ENCODE assay signal across 24 cellular contexts in the genomic region with DNA sequence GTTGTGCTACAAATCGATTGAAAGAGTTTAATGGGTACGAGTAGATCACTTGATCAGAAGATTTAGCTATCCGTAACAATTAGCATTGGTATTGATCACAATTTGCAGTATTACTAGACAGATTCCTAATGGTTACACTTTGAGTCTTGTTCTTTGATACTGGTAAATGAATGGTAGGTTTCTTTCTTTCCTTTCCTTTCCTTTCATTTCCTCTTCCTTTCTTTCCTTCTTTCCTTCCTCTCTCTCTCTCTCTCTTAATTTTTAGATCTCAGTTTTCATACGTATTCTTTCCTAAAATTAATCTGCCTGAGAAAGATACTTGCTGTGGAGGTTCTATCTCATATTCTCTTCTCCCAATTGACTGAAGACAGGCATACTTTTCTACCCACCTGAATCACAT. TPM values are rescaled to one million over a fixed set of nuclear protein-coding genes. Genes with fewer than 3 reads are reported as not detected.
DNase-seq lines count a peak whose midpoint lies in the region; ATAC-seq and TF ChIP-seq lines count a peak whose summit lies in the region.
"Had no signal": no experiment of that assay in that cellular context is flagged by ENCODE, and none has a peak within 500 bp of the region (broad histone marks: within the 10 kb centered on the region; RNA-seq: fewer than 3 reads in every experiment).

No MANE protein-coding gene starts in this region.

- H3K36me3 Mint-ChIP-seq in brain (peaks cover 15% of the 10 kb centered on the region), type B pancreatic cell (peaks cover 15% of the 10 kb centered on the region)

- POLR2A ChIA-PET in HEK293 (lab: Yijun Ruan, JAX), result no interaction called here

- H3K4me1 ChIP-seq in HEK293 (ENCODE audit: control insufficient read depth, insufficient read depth, low read length), result peaks cover 27% of the 10 kb centered on the region
- peaks cover 0 to 17% (median 10%) of the 10 kb centered on the region in 4 donors for H3K4me1 ChIP-seq in liver (ENCODE audit: control insufficient read depth in 4 of 4, insufficient read depth in 4 of 4, low read length in 3 of 4)

- no peak for TF ChIP-seq RAD21 in liver (IDR thresholded peaks at IDR 0.05)

- no peaks in the 10 kb centered on the region for H3K27me3 ChIP-seq in liver (ENCODE audit: control insufficient read depth in 4 of 4, insufficient read depth in 4 of 4, low read length in 3 of 4)

- no peak overlapping the region for H3K4me3 Mint-ChIP-seq in brain
- H3K4me3 Mint-ChIP-seq in type B pancreatic cell, result peak overlapping the region; percentile 25
- H3K4me3 Mint-ChIP-seq: B cell; CD14-positive monocyte; CD8-positive, alpha-beta memory T cell had no signal

- TF ChIP-seq CTCF in HEK293 (tag by site-specific recombination; IDR thresholded peaks at IDR 0.05) (no peak), brain (conservative IDR thresholded peaks at IDR 0.05) (no peak), liver (IDR thresholded peaks at IDR 0.05; ENCODE audit: low read depth, low read length, missing input control) (no peak), type B pancreatic cell (conservative IDR thresholded peaks at IDR 0.05) (no peak)

- H3K9ac ChIP-seq in liver (ENCODE audit: low read depth in 1 of 2, low read length in 2 of 2), result no peak overlapping the region

- 51% methylated on average over 4 of the region's 4 CpGs for WGBS in liver

- CTCF ChIA-PET in HEK293 (lab: Yijun Ruan, JAX), result interaction anchor here (0.5 to 3.3 kb wide), 4 partner anchors 16 to 58 kb away, joined by 3 to 17 read pairs (median 4); no protein-coding TSS in a partner anchor

- H3K27me3 Mint-ChIP-seq in brain, result no peaks in the 10 kb centered on the region
- H3K27me3 Mint-ChIP-seq in type B pancreatic cell, result no peaks in the 10 kb centered on the region
- H3K27me3 Mint-ChIP-seq: B cell; CD8-positive, alpha-beta memory T cell had no signal

- H3K36me3 ChIP-seq in HEK293 (ENCODE audit: control insufficient read depth in 2 of 2, insufficient read depth in 1 of 2, low read length in 2 of 2) (peaks cover under 1 to 12% of the 10 kb centered on the region in 2 experiments; a peak in 2 of 3 replicates), liver (ENCODE audit: control insufficient read depth in 4 of 4, insufficient read depth in 3 of 4, low read depth in 1 of 4, low read length in 3 of 4) (peaks cover 0 to 6% (median under 1%) of the 10 kb centered on the region in 4 donors)

- DNase-seq in type B pancreatic cell (ENCODE audit: extremely low spot score, unreplicated experiment), result no peak
- no peak for DNase-seq in NCI-H2227 treated with DMSO at 0.1 percent for 48 hours (lab: John Stamatoyannopoulos, UW)
- DNase-seq in GDM1 (lab: John Stamatoyannopoulos, UW), result no peak
- DNase-seq: CD8-positive, alpha-beta memory T cell; DMS53; HCEC 1CT; Kasumi-1; MV-4-11; NCI-H1105; NCI-H146; NCI-H1930; NCI-H446 treated with DMSO at 0.1 percent for 48 hours; NCI-H526; SHP77; T-helper 1 cell had no signal

- H3K9me3 Mint-ChIP-seq in brain (no peaks in the 10 kb centered on the region), type B pancreatic cell (no peaks in the 10 kb centered on the region)
- H3K9me3 Mint-ChIP-seq: CD8-positive, alpha-beta memory T cell had no signal

- peaks cover 20% of the 10 kb centered on the region for H3K4me1 Mint-ChIP-seq in brain
- H3K4me1 Mint-ChIP-seq in type B pancreatic cell (ENCODE audit: unreplicated experiment), result peaks cover 25% of the 10 kb centered on the region
- H3K4me1 Mint-ChIP-seq: B cell had no signal

- no peaks in the 10 kb centered on the region for H3K9me3 ChIP-seq in HEK293 (ENCODE audit: control insufficient read depth, insufficient read depth, low read depth, low read length)
- H3K9me3 ChIP-seq in liver (ENCODE audit: control insufficient read depth in 4 of 4, low read length in 3 of 4), result no peaks in the 10 kb centered on the region

- H3K27ac Mint-ChIP-seq in brain (peak overlapping the region in 3 of 5 experiments; percentile 5 to 47 (median 21)), type B pancreatic cell (peak overlapping the region; percentile 60)
- H3K27ac Mint-ChIP-seq: B cell, CD14-positive monocyte had no signal

- H3K27ac ChIP-seq in HEK293 (ENCODE audit: extremely low read depth, low read depth, low read length), result no peak overlapping the region
- peak overlapping the region; percentile 7 to 28 for H3K27ac ChIP-seq in liver (ENCODE audit: low read depth in 1 of 2, low read length in 2 of 2)
- H3K27ac ChIP-seq: RWPE1 had no signal

- no peak for ATAC-seq in GM21515 (IDR thresholded peaks at IDR 0.05; ENCODE audit: unreplicated experiment)
- ATAC-seq: K562, Panc1 had no signal

- H3K4me3 ChIP-seq in HEK293 (ENCODE audit: low read depth, low read length) (no peak overlapping the region), liver (ENCODE audit: low read depth in 1 of 3, low read length in 3 of 3) (no peak overlapping the region)
- H3K4me3 ChIP-seq: K562 had no signal

TF ChIP-seq in HEK293, 187 proteins besides CTCF, POLR2A, EP300 and RAD21:
- no peak for TF ChIP-seq ZNF707 (tag by site-specific recombination; IDR thresholded peaks at IDR 0.05)
- peak; percentile 83 for TF ChIP-seq ZNF366 (tag by site-specific recombination; conservative IDR thresholded peaks at IDR 0.05)
- TF ChIP-seq PRDM1 (tag by site-specific recombination; IDR thresholded peaks at IDR 0.05), result peak; percentile 96
- TF ChIP-seq ZNF776 (tag by site-specific recombination; IDR thresholded peaks at IDR 0.05; ENCODE audit: borderline replicate concordance), result no peak
- TF ChIP-seq TRIM28 (IDR thresholded peaks at IDR 0.05; ENCODE audit: borderline replicate concordance, low read length), result no peak
TF ChIP-seq in HEK293: peak in this region for 2.

TF ChIP-seq in liver, 16 proteins besides CTCF, POLR2A, EP300 and RAD21:
- no peak for TF ChIP-seq YY1 (IDR thresholded peaks at IDR 0.05)
- no peak for TF ChIP-seq GABPA (IDR thresholded peaks at IDR 0.05 in 1 of 2, conservative IDR thresholded peaks at IDR 0.05 in 1 of 2)
- TF ChIP-seq ZBTB33 (IDR thresholded peaks at IDR 0.05), result no peak
- TF ChIP-seq, protein P1, sequence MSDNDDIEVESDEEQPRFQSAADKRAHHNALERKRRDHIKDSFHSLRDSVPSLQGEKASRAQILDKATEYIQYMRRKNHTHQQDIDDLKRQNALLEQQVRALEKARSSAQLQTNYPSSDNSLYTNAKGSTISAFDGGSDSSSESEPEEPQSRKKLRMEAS (IDR thresholded peaks at IDR 0.05), result no peak
- no peak for TF ChIP-seq NR2F2 (IDR thresholded peaks at IDR 0.05)
- TF ChIP-seq ATF3 (IDR thresholded peaks at IDR 0.05), result no peak
- TF ChIP-seq RXRA (IDR thresholded peaks at IDR 0.05), result no peak
- TF ChIP-seq FOXA2 (IDR thresholded peaks at IDR 0.05), result no peak
- no peak for TF ChIP-seq EGR1 (IDR thresholded peaks at IDR 0.05; ENCODE audit: low read depth in 2 of 2)
- TF ChIP-seq JUND (IDR thresholded peaks at IDR 0.05), result no peak

RNA-seq across cellular contexts. Expression of gene CPD, which starts 17.9 kb away (rescaled TPM):
- polyA plus RNA-seq in brain (ENCODE audit: insufficient read depth, low read depth, low replicate concordance), result 26.8 TPM
- total RNA-seq in liver, result 100 to 1,000 TPM in 1 of 2 donors, 10 to 100 TPM in 1; 93.3 to 139 TPM
- 10 to 100 TPM; 19.1 to 24.4 TPM for polyA plus RNA-seq in liver
- 56.2 and 71.2 TPM in 2 replicates for total RNA-seq in type B pancreatic cell (ENCODE audit: low replicate concordance)
